8 cellular contexts compared by ENCODE assay signal in the genomic region with DNA sequence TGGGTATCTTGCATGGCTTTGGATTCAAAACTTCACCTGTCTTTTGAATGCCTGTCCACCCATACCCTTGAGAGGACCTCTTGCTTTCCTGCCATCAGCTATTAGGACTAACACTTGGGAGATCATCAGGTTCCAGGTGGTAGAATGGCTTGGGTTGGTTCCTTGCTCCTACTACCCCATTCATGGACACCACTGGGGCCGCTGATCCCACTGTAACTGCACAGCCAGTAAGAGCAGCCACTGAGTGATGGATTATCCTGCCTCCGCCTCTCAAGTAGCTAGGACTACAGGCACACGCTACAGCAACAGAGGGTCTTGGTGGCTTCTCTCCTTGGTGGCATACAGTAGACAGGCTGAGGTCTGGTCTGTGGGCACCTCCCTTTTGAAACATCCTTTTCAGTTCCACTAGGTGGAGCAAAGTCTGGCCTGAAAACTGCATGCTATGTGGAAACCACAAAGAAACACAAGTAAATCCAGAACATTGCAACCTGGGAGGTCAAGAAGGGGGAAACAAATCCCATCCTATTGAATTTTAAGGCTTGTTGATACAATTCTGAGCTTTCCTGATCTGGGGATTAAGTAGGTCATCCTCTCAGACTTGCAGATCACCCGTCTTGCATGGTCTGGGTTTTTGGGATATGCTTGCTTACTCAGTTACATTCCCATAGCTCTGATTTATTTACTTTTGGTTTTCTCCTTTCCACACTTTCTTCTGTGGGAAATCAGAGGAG. TPM values are rescaled to one million over a fixed set of nuclear protein-coding genes. Genes with fewer than 3 reads are reported as not detected.
DNase-seq lines count a peak whose midpoint lies in the region; ATAC-seq and TF ChIP-seq lines count a peak whose summit lies in the region.

No MANE protein-coding gene starts in this region.

- no peaks in the 10 kb centered on the region for H3K27me3 Mint-ChIP-seq in natural killer cell (ENCODE audit: low read depth in 2 of 2)

- intact Hi-C loops in natural killer cell (cut with micrococcal nuclease): no loop called here

- H3K4me3 ChIP-seq in SJCRH30: no peak overlapping the region

- peak; percentile 30 for TF ChIP-seq CTCF in natural killer cell (IDR thresholded peaks at IDR 0.05)

- H3K4me1 Mint-ChIP-seq in natural killer cell: peaks cover 43 to 57% of the 10 kb centered on the region in 2 donors

- no peak overlapping the region for H3K4me3 Mint-ChIP-seq in natural killer cell

- peak overlapping the region; percentile 74 to 79 for H3K27ac Mint-ChIP-seq in natural killer cell

- H3K27ac ChIP-seq in SJCRH30: no peak overlapping the region

- no peaks in the 10 kb centered on the region for H3K36me3 ChIP-seq in SJCRH30

- peaks cover 17% of the 10 kb centered on the region for H3K4me1 ChIP-seq in SJCRH30

- H3K9me3 Mint-ChIP-seq in natural killer cell: no peaks in the 10 kb centered on the region

- DNase-seq in AML-193 (lab: John Stamatoyannopoulos, UW) (peak; percentile 46 to 67), SJCRH30 (peak; percentile 88 to 96), erythroblast (lab: John Stamatoyannopoulos, UW) (peak; percentile 63 to 64), natural killer cell (no peak), NCI-H446 (lab: John Stamatoyannopoulos, UW) (no peak)
- no peak for DNase-seq in stimulated activated CD4-positive, alpha-beta T cell treated with anti-CD3 and anti-CD28 coated beads, Interleukin-2, amount 100 ng/mL, for 24 hours
- DNase-seq in effector CD8-positive, alpha-beta T cell (lab: John Stamatoyannopoulos, UW): no peak

- H3K36me3 Mint-ChIP-seq in natural killer cell: no peaks in the 10 kb centered on the region

- no peaks in the 10 kb centered on the region for H3K9me3 ChIP-seq in SJCRH30 (replicated peaks)

- no peaks in the 10 kb centered on the region for H3K27me3 ChIP-seq in SJCRH30

- TF ChIP-seq POLR2A in erythroblast (IDR thresholded peaks at IDR 0.05; ENCODE audit: low read length): no peak

- peak; percentile 56 for ATAC-seq in GM18907 (IDR thresholded peaks at IDR 0.05; ENCODE audit: unreplicated experiment)
- peak; percentile 67 to 90 (median 79) for ATAC-seq in natural killer cell

RNA-seq across cellular contexts. Expression of gene WBP1L, which starts 9.4 kb away (rescaled TPM):
- total RNA-seq in SJCRH30 (2014; rRNA removed; shearing (Covaris generic)): 24.1 TPM in 2 replicates
- 10 to 100 TPM; 34.6 to 48.4 (median 47.9) TPM for total RNA-seq in natural killer cell

RNA-seq across cellular contexts. Expression of gene SFXN2, which starts 38.7 kb away (rescaled TPM):
- total RNA-seq in SJCRH30 (2014; rRNA removed; shearing (Covaris generic)): 14.4 and 16.2 TPM in 2 replicates
- total RNA-seq in natural killer cell: 1 to 10 TPM; 4.8 to 8.0 (median 5.1) TPM

RNA-seq across cellular contexts. Expression of gene ARL3, which starts 38.9 kb away (rescaled TPM):
- 17.6 and 18.0 TPM in 2 replicates for total RNA-seq in SJCRH30 (2014; rRNA removed; shearing (Covaris generic))
- 1 to 10 TPM; 1.4 to 1.7 (median 1.5) TPM for total RNA-seq in natural killer cell

Comparison
In these comparisons a context has a peak if more than half of its experiments do, and no peak if none do; other contexts are left out.
1. DNase-seq: peak in AML-193 (2 of 2), SJCRH30 (2 of 2) and erythroblast (2 of 2); none in natural killer cell (single experiment), stimulated activated CD4-positive, alpha-beta T cell treated with anti-CD3 and anti-CD28 coated beads, Interleukin-2, amount 100 ng/mL, for 24 hours (0 of 2), NCI-H446 (0 of 2) and effector CD8-positive, alpha-beta T cell (single experiment).